In the genomic region with DNA sequence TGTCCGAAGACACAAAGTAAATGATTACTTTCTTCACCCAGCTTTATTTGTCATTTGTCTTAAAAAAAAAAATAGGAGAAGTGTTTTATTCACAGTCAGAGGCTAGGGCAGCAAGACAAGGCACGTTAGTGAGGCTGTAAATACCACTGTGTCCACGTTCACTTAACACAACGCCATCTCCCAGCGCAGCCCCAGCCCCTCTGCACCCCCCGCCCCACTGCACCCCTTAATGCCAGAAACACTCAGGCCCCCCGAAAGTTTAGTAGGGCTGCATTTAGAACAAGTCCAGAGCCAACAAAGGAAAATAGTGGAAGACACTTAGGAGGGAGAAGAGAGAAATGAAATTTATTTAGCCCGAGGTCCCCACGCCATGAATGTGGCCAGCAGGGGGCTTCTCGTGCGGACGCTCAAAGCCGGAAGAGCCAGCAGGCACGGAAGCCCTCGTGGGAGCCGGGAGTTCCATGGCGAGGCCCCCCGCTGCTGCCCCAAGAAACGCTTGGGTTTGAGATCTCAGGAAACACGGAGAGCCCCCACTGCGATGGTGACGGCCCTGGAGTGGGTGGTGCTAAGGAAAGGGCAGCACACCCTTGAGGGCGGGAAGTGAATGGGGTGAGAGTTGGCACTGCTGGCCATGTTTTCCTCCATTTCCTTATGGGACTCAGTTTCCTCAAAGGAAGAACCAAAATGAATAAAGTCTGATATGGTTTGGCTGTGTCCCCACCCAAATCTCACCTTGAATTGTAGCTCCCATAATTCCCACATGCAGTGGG, we compare ENCODE assay signal across 8 cellular contexts. TPM values are rescaled to one million over a fixed set of nuclear protein-coding genes. Genes with fewer than 3 reads are reported as not detected.
A peak's percentile ranks its signal among the peaks of the same experiment; 100 is the strongest.
DNase-seq lines count a peak whose midpoint lies in the region; ATAC-seq and TF ChIP-seq lines count a peak whose summit lies in the region.

No MANE protein-coding gene starts in this region.

- H4K8ac ChIP-seq in mesenchymal stem cell (ENCODE audit: low read length), result peak overlapping the region; percentile 88

- H3K14ac ChIP-seq in mesenchymal stem cell (ENCODE audit: low read length in 2 of 2), result peak overlapping the region in 1 of 2 experiments; percentile 95

- peak; percentile 61 for TF ChIP-seq CTCF in activated CD8-positive, alpha-beta T cell treated with anti-CD3 and anti-CD28 coated beads for 36 hours (IDR thresholded peaks at IDR 0.05)

- H2AFZ ChIP-seq in mesenchymal stem cell (ENCODE audit: low read depth, low read length), result peak overlapping the region; percentile 98

- DNase-seq in NCI-H82 (lab: John Stamatoyannopoulos, UW), result peak; percentile 59
- no peak for DNase-seq in NCI-H82 treated with DMSO at 0.1 percent for 48 hours (lab: John Stamatoyannopoulos, UW; ENCODE audit: unreplicated experiment)
- peak; percentile 20 for DNase-seq in NCI-H1417 treated with DMSO at 0.1 percent for 48 hours (lab: John Stamatoyannopoulos, UW)
- peak; percentile 74 for DNase-seq in activated CD8-positive, alpha-beta T cell treated with anti-CD3 and anti-CD28 coated beads for 36 hours
- DNase-seq in effector memory CD4-positive, alpha-beta T cell, result peak in 2 of 3 donors; percentile 23 to 36
- DNase-seq in mesenchymal stem cell, result peak; percentile 58
- DNase-seq in stimulated activated CD8-positive, alpha-beta memory T cell treated with anti-CD3 and anti-CD28 coated beads, Interleukin-15, amount 100 ng/mL, for 24 hours (ENCODE audit: low read depth), result peak; percentile 18

- H3K36me3 ChIP-seq in effector memory CD4-positive, alpha-beta T cell (ENCODE audit: control insufficient read depth, insufficient read depth, low read length), result no peaks in the 10 kb centered on the region
- H3K36me3 ChIP-seq in mesenchymal stem cell (ENCODE audit: control insufficient read depth in 1 of 2, insufficient read depth in 2 of 2, low read depth in 1 of 2, low read length in 2 of 2), result no peaks in the 10 kb centered on the region

- no peak overlapping the region for H2BK5ac ChIP-seq in mesenchymal stem cell (ENCODE audit: low read depth, low read length, poor library complexity, severe bottlenecking)

- H3K27me3 Mint-ChIP-seq in activated CD8-positive, alpha-beta T cell treated with anti-CD3 and anti-CD28 coated beads for 36 hours, result peaks cover 10% of the 10 kb centered on the region

- H2BK120ac ChIP-seq in mesenchymal stem cell (ENCODE audit: low read depth, low read length), result no peak overlapping the region

- peak; percentile 41 for ATAC-seq in activated CD8-positive, alpha-beta T cell treated with anti-CD3 and anti-CD28 coated beads for 36 hours
- no peak for ATAC-seq in GM21528 (IDR thresholded peaks at IDR 0.05; ENCODE audit: low FRiP score, unreplicated experiment)

- H3K23ac ChIP-seq in mesenchymal stem cell (ENCODE audit: low read length in 2 of 2), result no peak overlapping the region

- H2AK5ac ChIP-seq in mesenchymal stem cell (ENCODE audit: low read length, severe bottlenecking), result no peak overlapping the region

- POLR2A ChIA-PET in activated CD8-positive, alpha-beta T cell treated with anti-CD3 and anti-CD28 coated beads for 36 hours (lab: Charles Lee), result interaction anchor here (0.8 to 1.3 kb wide), 2 partner anchors 12 to 182 kb away, joined by 3 read pairs; no protein-coding TSS in a partner anchor

- WGBS in mesenchymal stem cell, result 14% methylated on average over 18 of the region's 23 CpGs

- peak overlapping the region; percentile 76 to 95 for H3K18ac ChIP-seq in mesenchymal stem cell (ENCODE audit: low read depth in 1 of 2, low read length in 2 of 2)

- no peaks in the 10 kb centered on the region for H3K4me1 ChIP-seq in effector memory CD4-positive, alpha-beta T cell (ENCODE audit: control insufficient read depth, insufficient read depth, low read length, poor library complexity, severe bottlenecking)
- peaks cover 2% of the 10 kb centered on the region for H3K4me1 ChIP-seq in mesenchymal stem cell (ENCODE audit: control insufficient read depth, insufficient read depth, low read depth, low read length)

- H2BK15ac ChIP-seq in mesenchymal stem cell (ENCODE audit: low read depth, poor library complexity, severe bottlenecking), result no peak overlapping the region

- H3K4me1 Mint-ChIP-seq in activated CD8-positive, alpha-beta T cell treated with anti-CD3 and anti-CD28 coated beads for 36 hours (ENCODE audit: low read depth), result peaks cover 30% of the 10 kb centered on the region

- H4K91ac ChIP-seq in mesenchymal stem cell (ENCODE audit: low read length), result no peak overlapping the region

- H3K79me1 ChIP-seq in mesenchymal stem cell (replicated peaks; ENCODE audit: low read length, poor library complexity, severe bottlenecking), result no peaks in the 10 kb centered on the region

- peak overlapping the region; percentile 67 for H3K4me3 Mint-ChIP-seq in activated CD8-positive, alpha-beta T cell treated with anti-CD3 and anti-CD28 coated beads for 36 hours

- peak overlapping the region in 1 of 2 experiments; percentile 84 for H2BK12ac ChIP-seq in mesenchymal stem cell (ENCODE audit: low read length in 2 of 2)

- intact Hi-C loops in activated CD8-positive, alpha-beta T cell treated with anti-CD3 and anti-CD28 coated beads for 36 hours (cut with micrococcal nuclease), result loop anchor here (1.0 to 10.0 kb wide), 4 partner anchors 83 to 396 kb away; a partner anchor contains a TSS

- H3K27ac ChIP-seq in effector memory CD4-positive, alpha-beta T cell (ENCODE audit: insufficient read depth, low read length, poor library complexity, severe bottlenecking), result no peak overlapping the region
- H3K27ac ChIP-seq in mesenchymal stem cell (ENCODE audit: low read length, poor library complexity, severe bottlenecking), result peak overlapping the region; percentile 67

- peak overlapping the region; percentile 87 for H3K27ac Mint-ChIP-seq in activated CD8-positive, alpha-beta T cell treated with anti-CD3 and anti-CD28 coated beads for 36 hours

- peaks cover 9% of the 10 kb centered on the region for H3K36me3 Mint-ChIP-seq in activated CD8-positive, alpha-beta T cell treated with anti-CD3 and anti-CD28 coated beads for 36 hours (ENCODE audit: low read depth)

- peak overlapping the region; percentile 48 for H3K4me3 ChIP-seq in effector memory CD4-positive, alpha-beta T cell (ENCODE audit: insufficient read depth, low read depth, low read length, poor library complexity, severe bottlenecking)
- peak overlapping the region; percentile 26 to 70 for H3K4me3 ChIP-seq in mesenchymal stem cell (ENCODE audit: insufficient read depth in 1 of 2, low read depth in 1 of 2, low read length in 2 of 2)

- H3K9me3 Mint-ChIP-seq in activated CD8-positive, alpha-beta T cell treated with anti-CD3 and anti-CD28 coated beads for 36 hours, result peaks cover 10% of the 10 kb centered on the region

- H3K4ac ChIP-seq in mesenchymal stem cell (ENCODE audit: low read depth in 1 of 2, low read length in 2 of 2), result peak overlapping the region in 1 of 2 experiments; percentile 41

- H3K4me2 ChIP-seq in mesenchymal stem cell (ENCODE audit: low read length, poor library complexity, severe bottlenecking), result peak overlapping the region; percentile 80

- H3K9ac ChIP-seq in mesenchymal stem cell (ENCODE audit: low read length), result peak overlapping the region; percentile 86

- H3K27me3 ChIP-seq in effector memory CD4-positive, alpha-beta T cell (replicated peaks; ENCODE audit: control insufficient read depth, insufficient read depth, low read length, poor library complexity, severe bottlenecking), result no peaks in the 10 kb centered on the region
- peaks cover 13 to 15% of the 10 kb centered on the region in 2 experiments for H3K27me3 ChIP-seq in mesenchymal stem cell (ENCODE audit: control insufficient read depth in 1 of 2, insufficient read depth in 1 of 2, low read length in 2 of 2)

- H3K9me3 ChIP-seq in effector memory CD4-positive, alpha-beta T cell (ENCODE audit: control insufficient read depth, low read length), result no peaks in the 10 kb centered on the region
- no peaks in the 10 kb centered on the region for H3K9me3 ChIP-seq in mesenchymal stem cell (ENCODE audit: control insufficient read depth, low read length)

- CTCF ChIA-PET in activated CD8-positive, alpha-beta T cell treated with anti-CD3 and anti-CD28 coated beads for 36 hours (lab: Charles Lee), result interaction anchor here (0.6 to 4.5 kb wide), 53 partner anchors 8 to 446 kb away, joined by 3 to 105 read pairs (median 4); a partner anchor contains a TSS

RNA-seq across cellular contexts. Expression of a gene that starts 50.2 kb away (rescaled TPM):
- not detected for total RNA-seq in activated CD8-positive, alpha-beta T cell treated with anti-CD3 and anti-CD28 coated beads for 36 hours
- polyA plus RNA-seq in mesenchymal stem cell (2013, experiment 1 of 2), result not detected
- polyA plus RNA-seq in mesenchymal stem cell (2013, experiment 2 of 2), result not detected
